ENCODE assay signal across 11 cellular contexts in the genomic region with DNA sequence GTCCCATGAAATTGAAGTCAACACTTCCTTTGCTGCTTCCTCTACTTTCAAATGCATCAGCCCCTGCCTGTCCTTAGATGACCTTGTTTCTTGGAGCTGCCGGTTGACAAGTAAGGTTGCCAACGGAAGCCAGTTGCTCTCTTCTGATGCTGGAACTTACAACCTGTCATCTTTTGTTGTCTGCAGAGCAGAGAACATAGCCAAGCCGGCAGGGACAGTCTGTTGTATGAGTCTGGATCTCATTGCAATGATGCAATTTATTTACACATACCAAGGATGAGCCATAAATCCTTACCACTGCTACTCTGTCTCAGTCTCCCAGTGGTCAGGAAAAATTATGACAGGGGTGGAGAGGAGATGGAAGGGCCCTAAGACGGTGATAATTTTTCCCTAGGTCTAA.
A peak's percentile ranks its signal among the peaks of the same experiment; 100 is the strongest.
DNase-seq lines count a peak whose midpoint lies in the region; ATAC-seq and TF ChIP-seq lines count a peak whose summit lies in the region.
"Had no signal": no experiment of that assay in that cellular context is flagged by ENCODE, and none has a peak within 500 bp of the region (broad histone marks: within the 10 kb centered on the region; RNA-seq: fewer than 3 reads in every experiment).

No MANE protein-coding gene starts in this region.

- BruUV-seq in IMR-90 (replicated peaks; lab: Mats Ljungman, UMichigan) = no TSS peak

- H4K91ac ChIP-seq in IMR-90 (ENCODE audit: insufficient read depth, low read depth, low read length) (peak overlapping the region; percentile 53), mesenchymal stem cell (ENCODE audit: low read length) (no peak overlapping the region)

- no peak overlapping the region for H3K27ac Mint-ChIP-seq in activated CD4-positive, alpha-beta memory T cell treated with anti-CD3 and anti-CD28 coated beads, Interleukin-2, amount 10 ng/mL, durations not matched to agents 7 days and 5 days
- no peak overlapping the region for H3K27ac Mint-ChIP-seq in CD8-positive, alpha-beta T cell

- in situ Hi-C loops in IMR-90 (cut with MboI; ENCODE audit: low sequenced_read_pairs) = no loop called here

- H3K18ac ChIP-seq in IMR-90 (ENCODE audit: low read depth, low read length) = peak overlapping the region; percentile 65; the same call in 1 of the 2 replicates
- H3K18ac ChIP-seq in mesenchymal stem cell (ENCODE audit: low read depth in 1 of 2, low read length in 2 of 2) = peak overlapping the region in 1 of 2 experiments; percentile 1

- H3K36me3 Mint-ChIP-seq in activated CD4-positive, alpha-beta memory T cell treated with anti-CD3 and anti-CD28 coated beads, Interleukin-2, amount 10 ng/mL, durations not matched to agents 7 days and 5 days (ENCODE audit: low read depth) = no peaks in the 10 kb centered on the region
- H3K36me3 Mint-ChIP-seq in CD8-positive, alpha-beta T cell = no peaks in the 10 kb centered on the region

- CTCF ChIA-PET in IMR-90 (lab: Yijun Ruan, JAX) = interaction anchor here (0.7 kb wide), 1 partner anchor 67 kb away, joined by 3 read pairs; no protein-coding TSS in a partner anchor
- CTCF ChIA-PET in activated CD4-positive, alpha-beta memory T cell treated with anti-CD3 and anti-CD28 coated beads, Interleukin-2, amount 10 ng/mL, durations not matched to agents 7 days and 5 days (lab: Charles Lee) = no interaction called here
- CTCF ChIA-PET in CD8-positive, alpha-beta T cell (lab: Charles Lee) = no interaction called here

- H3K9ac ChIP-seq in IMR-90 (ENCODE audit: low read depth, low read length) (peak overlapping the region; percentile 5; the same call in 1 of the 2 replicates), mesenchymal stem cell (ENCODE audit: low read length) (no peak overlapping the region)

- H2AFZ ChIP-seq in IMR-90 (replicated peaks; ENCODE audit: low read length, poor library complexity) (peak overlapping the region; percentile 29), mesenchymal stem cell (ENCODE audit: low read depth, low read length) (no peak overlapping the region)

- H2BK5ac ChIP-seq in IMR-90 (ENCODE audit: low read depth, low read length, poor library complexity, severe bottlenecking) (peak overlapping the region; percentile 38), mesenchymal stem cell (ENCODE audit: low read depth, low read length, poor library complexity, severe bottlenecking) (no peak overlapping the region)

- DNase-seq in Ammon's horn (ENCODE audit: low spot score) (peak; percentile 10), IMR-90 (peak; percentile 64), cardiac fibroblast (ENCODE audit: low read depth in 2 of 2) (peak; percentile 47 to 85), mesenchymal stem cell (peak; percentile 77), 8988T (no peak), body of pancreas (no peak)
- DNase-seq in activated CD4-positive, alpha-beta memory T cell treated with anti-CD3 and anti-CD28 coated beads, Interleukin-2, amount 10 ng/mL, durations not matched to agents 7 days and 5 days = no peak
- no peak for DNase-seq in CD8-positive, alpha-beta T cell
- DNase-seq: glutamatergic neuron, NCI-H446 had no signal

- H3K4me3 ChIP-seq in IMR-90 (ENCODE audit: insufficient read depth, low read depth, low read length) = no peak overlapping the region
- H3K4me3 ChIP-seq in cardiac fibroblast (replicated peaks in 1 of 2; ENCODE audit: low read depth in 2 of 2, low read length in 2 of 2) = no peak overlapping the region
- no peak overlapping the region for H3K4me3 ChIP-seq in mesenchymal stem cell (ENCODE audit: insufficient read depth in 1 of 2, low read depth in 1 of 2, low read length in 2 of 2)
- H3K4me3 ChIP-seq in body of pancreas = no peak overlapping the region
- H3K4me3 ChIP-seq in CD8-positive, alpha-beta T cell (ENCODE audit: low read depth, low read length) = no peak overlapping the region
- H3K4me3 ChIP-seq: lung had no signal

- no peaks in the 10 kb centered on the region for H3K9me3 Mint-ChIP-seq in activated CD4-positive, alpha-beta memory T cell treated with anti-CD3 and anti-CD28 coated beads, Interleukin-2, amount 10 ng/mL, durations not matched to agents 7 days and 5 days
- no peaks in the 10 kb centered on the region for H3K9me3 Mint-ChIP-seq in CD8-positive, alpha-beta T cell

- H3K36me3 ChIP-seq in IMR-90 (ENCODE audit: control insufficient read depth, insufficient read depth, low read length) (no peaks in the 10 kb centered on the region), mesenchymal stem cell (ENCODE audit: control insufficient read depth in 1 of 2, insufficient read depth in 2 of 2, low read depth in 1 of 2, low read length in 2 of 2) (no peaks in the 10 kb centered on the region), body of pancreas (replicated peaks in 1 of 2; ENCODE audit: insufficient read depth in 1 of 2, low read depth in 2 of 2) (no peaks in the 10 kb centered on the region)
- no peaks in the 10 kb centered on the region for H3K36me3 ChIP-seq in CD8-positive, alpha-beta T cell (ENCODE audit: insufficient read depth, low read length)

- H3K9me3 ChIP-seq in IMR-90 (ENCODE audit: control insufficient read depth, insufficient read depth, low read length) = no peaks in the 10 kb centered on the region
- no peaks in the 10 kb centered on the region for H3K9me3 ChIP-seq in mesenchymal stem cell (ENCODE audit: control insufficient read depth, low read length)
- H3K9me3 ChIP-seq in body of pancreas = no peaks in the 10 kb centered on the region
- no peaks in the 10 kb centered on the region for H3K9me3 ChIP-seq in CD8-positive, alpha-beta T cell (ENCODE audit: low read length)

- no peak overlapping the region for H2AK9ac ChIP-seq in IMR-90 (replicated peaks; ENCODE audit: low read depth, low read length, poor library complexity)

- intact Hi-C loops in IMR-90 (cut with micrococcal nuclease) = no loop called here
- intact Hi-C loops in body of pancreas (cut with DNase I) = no loop called here
- intact Hi-C loops in CD8-positive, alpha-beta T cell (cut with DNase I, micrococcal nuclease) = no loop called here

- dilution Hi-C loops in IMR-90 (cut with HindIII; ENCODE audit: low sequenced_read_pairs, unreplicated experiment) = no loop called here

- H3K4me2 ChIP-seq in IMR-90 (ENCODE audit: low read depth, low read length) (peak overlapping the region; percentile 27), mesenchymal stem cell (ENCODE audit: low read length, poor library complexity, severe bottlenecking) (no peak overlapping the region)

- no peaks in the 10 kb centered on the region for H3K4me1 Mint-ChIP-seq in activated CD4-positive, alpha-beta memory T cell treated with anti-CD3 and anti-CD28 coated beads, Interleukin-2, amount 10 ng/mL, durations not matched to agents 7 days and 5 days
- peaks cover 11% of the 10 kb centered on the region for H3K4me1 Mint-ChIP-seq in CD8-positive, alpha-beta T cell (ENCODE audit: low read depth)

- TF ChIP-seq CTCF in IMR-90 (conservative IDR thresholded peaks at IDR 0.05; ENCODE audit: low read depth, low read length) (0 out of 2 replicates have a peak, but pooled peaks have one; percentile 2), cardiac fibroblast (IDR thresholded peaks at IDR 0.05; ENCODE audit: low read depth, low read length) (peak; percentile 24), body of pancreas (IDR thresholded peaks at IDR 0.05) (no peak)
- TF ChIP-seq CTCF in CD8-positive, alpha-beta T cell (IDR thresholded peaks at IDR 0.05) = no peak

- H4K8ac ChIP-seq in IMR-90 (ENCODE audit: low read depth in 2 of 2, low read length in 2 of 2) = peak overlapping the region in 1 of 2 experiments; percentile 53; a peak in 2 of 4 replicates
- H4K8ac ChIP-seq in mesenchymal stem cell (ENCODE audit: low read length) = no peak overlapping the region

- POLR2A ChIA-PET in IMR-90 (lab: Charles Lee; ENCODE audit: unreplicated experiment) = no interaction called here
- POLR2A ChIA-PET in activated CD4-positive, alpha-beta memory T cell treated with anti-CD3 and anti-CD28 coated beads, Interleukin-2, amount 10 ng/mL, durations not matched to agents 7 days and 5 days (lab: Charles Lee) = no interaction called here
- POLR2A ChIA-PET in CD8-positive, alpha-beta T cell (lab: Charles Lee) = no interaction called here

- no peak overlapping the region for H3K27ac ChIP-seq in IMR-90 (ENCODE audit: insufficient read depth, low read length)
- no peak overlapping the region for H3K27ac ChIP-seq in mesenchymal stem cell (ENCODE audit: low read length, poor library complexity, severe bottlenecking)
- H3K27ac ChIP-seq in body of pancreas = no peak overlapping the region
- no peak overlapping the region for H3K27ac ChIP-seq in CD8-positive, alpha-beta T cell (ENCODE audit: low read depth, low read length)

- H3K14ac ChIP-seq in IMR-90 (replicated peaks; ENCODE audit: low read depth, low read length) (peak overlapping the region; percentile 56; the same call in 1 of the 2 replicates), mesenchymal stem cell (ENCODE audit: low read length in 2 of 2) (no peak overlapping the region)

- H3K56ac ChIP-seq in IMR-90 (ENCODE audit: extremely low read depth, insufficient read depth, low read length) = peak overlapping the region; percentile 13; the same call in 1 of the 2 replicates

- peak overlapping the region; percentile 78 for H2BK120ac ChIP-seq in IMR-90 (ENCODE audit: low read depth, low read length)
- peak overlapping the region; percentile 19 for H2BK120ac ChIP-seq in mesenchymal stem cell (ENCODE audit: low read depth, low read length)

- peaks cover 4% of the 10 kb centered on the region; the same call in 1 of the 2 replicates for H3K9me1 ChIP-seq in IMR-90 (ENCODE audit: insufficient read depth, low read length)

- no CpG with 5 or more reads among the region's 4 CpGs for WGBS in IMR-90 (ENCODE audit: extremely low coverage in 2 of 2, insufficient read length in 1 of 2), 2 experiments
- 5% methylated on average over 2 of the region's 4 CpGs for WGBS in mesenchymal stem cell
- 47 to 50% methylated on average over 4 of the region's 4 CpGs for WGBS in body of pancreas, 2 donors

- H3K27me3 ChIP-seq in IMR-90 (ENCODE audit: control insufficient read depth, insufficient read depth, low read length) (no peaks in the 10 kb centered on the region), mesenchymal stem cell (ENCODE audit: control insufficient read depth in 1 of 2, insufficient read depth in 1 of 2, low read length in 2 of 2) (peaks cover 0 to 6% of the 10 kb centered on the region in 2 experiments), body of pancreas (no peaks in the 10 kb centered on the region)
- no peaks in the 10 kb centered on the region for H3K27me3 ChIP-seq in CD8-positive, alpha-beta T cell (ENCODE audit: insufficient read depth, low read length)

- H3K27me3 Mint-ChIP-seq in activated CD4-positive, alpha-beta memory T cell treated with anti-CD3 and anti-CD28 coated beads, Interleukin-2, amount 10 ng/mL, durations not matched to agents 7 days and 5 days = no peaks in the 10 kb centered on the region
- no peaks in the 10 kb centered on the region for H3K27me3 Mint-ChIP-seq in CD8-positive, alpha-beta T cell (ENCODE audit: low read depth)

- H3K79me1 ChIP-seq in IMR-90 (ENCODE audit: low read depth in 1 of 2, low read length in 2 of 2) (no peaks in the 10 kb centered on the region), mesenchymal stem cell (replicated peaks; ENCODE audit: low read length, poor library complexity, severe bottlenecking) (no peaks in the 10 kb centered on the region)

- ATAC-seq in IMR-90 (ENCODE audit: low read depth) = peak; percentile 84
- no peak for ATAC-seq in body of pancreas
- ATAC-seq in CD8-positive, alpha-beta T cell = no peak

- H2BK15ac ChIP-seq in IMR-90 (ENCODE audit: low read depth, low read length) (peak overlapping the region; percentile 8; the same call in 2 of the 3 replicates), mesenchymal stem cell (ENCODE audit: low read depth, poor library complexity, severe bottlenecking) (no peak overlapping the region)

- no peak for TF ChIP-seq RAD21 in IMR-90 (IDR thresholded peaks at IDR 0.05; ENCODE audit: low read length)

- H2BK12ac ChIP-seq in mesenchymal stem cell (ENCODE audit: low read length in 2 of 2) = no peak overlapping the region

- H3K4me3 Mint-ChIP-seq in activated CD4-positive, alpha-beta memory T cell treated with anti-CD3 and anti-CD28 coated beads, Interleukin-2, amount 10 ng/mL, durations not matched to agents 7 days and 5 days = no peak overlapping the region
- no peak overlapping the region for H3K4me3 Mint-ChIP-seq in CD8-positive, alpha-beta T cell

- TF ChIP-seq POLR2A in IMR-90 (IDR thresholded peaks at IDR 0.05; ENCODE audit: low read depth, low read length) (no peak), body of pancreas (IDR thresholded peaks at IDR 0.05) (no peak)

- H2BK20ac ChIP-seq in IMR-90 (ENCODE audit: low read depth, low read length) = peak overlapping the region; percentile 67

- H3K4me1 ChIP-seq in IMR-90 (ENCODE audit: control insufficient read depth, insufficient read depth, low read length) (peaks cover 5% of the 10 kb centered on the region), mesenchymal stem cell (ENCODE audit: control insufficient read depth, insufficient read depth, low read depth, low read length) (no peaks in the 10 kb centered on the region), body of pancreas (no peaks in the 10 kb centered on the region)
- no peaks in the 10 kb centered on the region for H3K4me1 ChIP-seq in CD8-positive, alpha-beta T cell (ENCODE audit: insufficient read depth, low read length)

- H3K4ac ChIP-seq in IMR-90 (ENCODE audit: low read depth, low read length) (peak overlapping the region; percentile 75), mesenchymal stem cell (ENCODE audit: low read depth in 1 of 2, low read length in 2 of 2) (no peak overlapping the region)

- H2AK5ac ChIP-seq in IMR-90 (ENCODE audit: low read depth, low read length) = peak overlapping the region; percentile 72
- H2AK5ac ChIP-seq in mesenchymal stem cell (ENCODE audit: low read length, severe bottlenecking) = no peak overlapping the region

- peak overlapping the region; percentile 57; the same call in 1 of the 2 replicates for H4K5ac ChIP-seq in IMR-90 (ENCODE audit: low read depth, low read length)

- no peaks in the 10 kb centered on the region for H4K20me1 ChIP-seq in IMR-90 (ENCODE audit: insufficient read depth, low read length)

- H3K23ac ChIP-seq in IMR-90 (ENCODE audit: low read depth, low read length) (peak overlapping the region; percentile 31; the same call in 1 of the 2 replicates), mesenchymal stem cell (ENCODE audit: low read length in 2 of 2) (no peak overlapping the region)

Comparison
In these comparisons a context has a peak if more than half of its experiments do, and no peak if none do; other contexts are left out.
1. DNase-seq: peak in Ammon's horn (single experiment), IMR-90 (single experiment), cardiac fibroblast (2 of 2) and mesenchymal stem cell (single experiment); none in activated CD4-positive, alpha-beta memory T cell treated with anti-CD3 and anti-CD28 coated beads, Interleukin-2, amount 10 ng/mL, durations not matched to agents 7 days and 5 days (single experiment), 8988T (single experiment), body of pancreas (0 of 4) and CD8-positive, alpha-beta T cell (0 of 7).
2. CTCF ChIP-seq: peak in IMR-90 (single experiment) and cardiac fibroblast (single experiment); none in body of pancreas (0 of 7) and CD8-positive, alpha-beta T cell (single experiment).